ENCODE assay signal across 26 cellular contexts in the genomic region with DNA sequence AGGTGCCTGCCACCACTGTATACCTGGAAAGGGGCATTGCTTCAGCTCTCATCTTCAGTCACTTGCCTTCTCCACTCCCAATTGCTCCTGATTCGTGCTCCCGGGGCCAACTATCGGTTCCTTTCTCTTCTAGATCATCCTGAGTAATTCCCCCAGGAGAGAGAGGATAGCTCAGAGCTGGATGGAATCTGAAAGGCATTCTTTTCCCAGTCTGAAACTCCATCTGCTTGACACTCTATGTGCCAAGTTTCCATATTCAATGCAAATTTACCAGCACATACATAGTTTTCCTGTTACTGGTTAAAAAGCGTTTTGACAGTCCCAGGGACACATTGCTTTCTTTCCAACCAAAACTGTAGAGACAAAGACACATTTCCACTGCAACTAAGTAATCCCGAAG. TPM values are rescaled to one million over a fixed set of nuclear protein-coding genes. Genes with fewer than 3 reads are reported as not detected.
DNase-seq lines count a peak whose midpoint lies in the region; ATAC-seq, FAIRE-seq and TF ChIP-seq lines count a peak whose summit lies in the region.
"Had no signal": no experiment of that assay in that cellular context is flagged by ENCODE, and none has a peak within 500 bp of the region (broad histone marks: within the 10 kb centered on the region; RNA-seq: fewer than 3 reads in every experiment).

No MANE protein-coding gene starts in this region.

- H3K27ac Mint-ChIP-seq in astrocyte (ENCODE audit: unreplicated experiment), result peak overlapping the region; percentile 58
- peak overlapping the region; percentile 77 for H3K27ac Mint-ChIP-seq in stimulated activated memory B cell treated with anti-CD40 and anti-IgM and Interleukin-4, amounts not matched to agents 10 μg/mL and 1 μg/mL and 100 μg/mL, for 72 hours
- H3K27ac Mint-ChIP-seq: activated naive CD8-positive, alpha-beta T cell treated with anti-CD3 and anti-CD28 coated beads, Interleukin-2, amount 10 ng/mL, durations not matched to agents 7 days and 5 days; activated T-helper 2 cell treated with anti-CD3 and anti-CD28 coated beads, Interferon-gamma antibody, Interleukin-2, Interleukin-4, amounts not matched to agents 10 μg/mL and 5 μg/mL and 100 μg/mL, durations not matched to agents 14 hours and 24 hours and 36 hours; immature natural killer cell; progenitor cell of endocrine pancreas; stimulated activated effector memory CD8-positive, alpha-beta T cell treated with anti-CD3 and anti-CD28 coated beads, Interleukin-12 subunit alpha, Interleukin-12 subunit beta, amount 100 ng/mL, for 72 hours; WTC11 had no signal

- TF ChIP-seq CTCF in astrocyte (IDR thresholded peaks at IDR 0.05; ENCODE audit: insufficient read depth, low read depth, low read length), result no peak
- no peak for TF ChIP-seq CTCF in fibroblast of pulmonary artery (IDR thresholded peaks at IDR 0.05; ENCODE audit: low read length, missing control alignments)
- no peak for TF ChIP-seq CTCF in upper lobe of left lung (IDR thresholded peaks at IDR 0.05)
- no peak for TF ChIP-seq CTCF in heart right ventricle (IDR thresholded peaks at IDR 0.05)

- H4K20me1 ChIP-seq in astrocyte (ENCODE audit: insufficient read depth, low read length), result no peaks in the 10 kb centered on the region

- FAIRE-seq in astrocyte (lab: Jason Lieb, UNC), result no peak

- no peaks in the 10 kb centered on the region for H3K27me3 ChIP-seq in astrocyte (ENCODE audit: insufficient read depth, low read length)
- H3K27me3 ChIP-seq in upper lobe of left lung, result no peaks in the 10 kb centered on the region
- H3K27me3 ChIP-seq in heart right ventricle, result peaks cover 0 to 27% (median 3%) of the 10 kb centered on the region in 7 donors
- H3K27me3 ChIP-seq: hepatocyte had no signal

- TF ChIP-seq EP300 in upper lobe of left lung (IDR thresholded peaks at IDR 0.05), result no peak

- no peaks in the 10 kb centered on the region for H3K79me2 ChIP-seq in astrocyte (ENCODE audit: insufficient read depth, low read length)
- H3K79me2 ChIP-seq: hepatocyte had no signal

- H3K4me1 ChIP-seq in astrocyte (ENCODE audit: insufficient read depth, low read length), result peaks cover 13% of the 10 kb centered on the region
- H3K4me1 ChIP-seq in upper lobe of left lung, result no peaks in the 10 kb centered on the region
- H3K4me1 ChIP-seq in heart right ventricle, result peaks cover 0 to 3% (median 0%) of the 10 kb centered on the region in 9 donors

- H3K9me3 ChIP-seq in astrocyte (ENCODE audit: insufficient read depth, low read depth, low read length) (no peaks in the 10 kb centered on the region), upper lobe of left lung (no peaks in the 10 kb centered on the region), heart right ventricle (peaks cover 0 to 4% (median 0%) of the 10 kb centered on the region in 11 donors)
- H3K9me3 ChIP-seq: thoracic aorta had no signal

- ATAC-seq in stimulated activated memory B cell treated with anti-CD40 and anti-IgM and Interleukin-4, amounts not matched to agents 10 μg/mL and 1 μg/mL and 100 μg/mL, for 72 hours, result no peak
- ATAC-seq in upper lobe of left lung (ENCODE audit: low FRiP score in 2 of 2) (no peak), Right ventricle myocardium superior (ENCODE audit: poor library complexity) (no peak), heart right ventricle (no peak)
- ATAC-seq: left ventricle myocardium superior; stimulated activated effector memory CD8-positive, alpha-beta T cell treated with anti-CD3 and anti-CD28 coated beads, Interleukin-12 subunit alpha, Interleukin-12 subunit beta, amount 100 ng/mL, for 72 hours had no signal

- H3K9me3 Mint-ChIP-seq in astrocyte (ENCODE audit: unreplicated experiment), result peaks cover 5% of the 10 kb centered on the region
- H3K9me3 Mint-ChIP-seq in stimulated activated memory B cell treated with anti-CD40 and anti-IgM and Interleukin-4, amounts not matched to agents 10 μg/mL and 1 μg/mL and 100 μg/mL, for 72 hours, result no peaks in the 10 kb centered on the region
- H3K9me3 Mint-ChIP-seq: activated T-helper 2 cell treated with anti-CD3 and anti-CD28 coated beads, Interferon-gamma antibody, Interleukin-2, Interleukin-4, amounts not matched to agents 10 μg/mL and 5 μg/mL and 100 μg/mL, durations not matched to agents 14 hours and 24 hours and 36 hours; stimulated activated effector memory CD8-positive, alpha-beta T cell treated with anti-CD3 and anti-CD28 coated beads, Interleukin-12 subunit alpha, Interleukin-12 subunit beta, amount 100 ng/mL, for 72 hours had no signal

- peaks cover 25% of the 10 kb centered on the region for H3K4me1 Mint-ChIP-seq in astrocyte (ENCODE audit: low read depth, unreplicated experiment)
- peaks cover 16% of the 10 kb centered on the region for H3K4me1 Mint-ChIP-seq in stimulated activated memory B cell treated with anti-CD40 and anti-IgM and Interleukin-4, amounts not matched to agents 10 μg/mL and 1 μg/mL and 100 μg/mL, for 72 hours
- H3K4me1 Mint-ChIP-seq: activated naive CD8-positive, alpha-beta T cell treated with anti-CD3 and anti-CD28 coated beads, Interleukin-2, amount 10 ng/mL, durations not matched to agents 7 days and 5 days; immature natural killer cell; stimulated activated effector memory CD8-positive, alpha-beta T cell treated with anti-CD3 and anti-CD28 coated beads, Interleukin-12 subunit alpha, Interleukin-12 subunit beta, amount 100 ng/mL, for 72 hours had no signal

- intact Hi-C loops in Right ventricle myocardium superior (cut with DNase I) (no loop called here), heart right ventricle (cut with DNase I) (no loop called here)

- no peak overlapping the region for H3K4me3 Mint-ChIP-seq in astrocyte (ENCODE audit: unreplicated experiment)
- H3K4me3 Mint-ChIP-seq in stimulated activated memory B cell treated with anti-CD40 and anti-IgM and Interleukin-4, amounts not matched to agents 10 μg/mL and 1 μg/mL and 100 μg/mL, for 72 hours, result no peak overlapping the region
- H3K4me3 Mint-ChIP-seq: activated naive CD8-positive, alpha-beta T cell treated with anti-CD3 and anti-CD28 coated beads, Interleukin-2, amount 10 ng/mL, durations not matched to agents 7 days and 5 days; immature natural killer cell; neural crest cell; stimulated activated effector memory CD8-positive, alpha-beta T cell treated with anti-CD3 and anti-CD28 coated beads, Interleukin-12 subunit alpha, Interleukin-12 subunit beta, amount 100 ng/mL, for 72 hours; WTC11 had no signal

- no peak overlapping the region for H3K4me2 ChIP-seq in astrocyte (ENCODE audit: low read length)
- H3K4me2 ChIP-seq: hepatocyte had no signal

- H3K27me3 Mint-ChIP-seq in astrocyte (ENCODE audit: low read depth, unreplicated experiment), result no peaks in the 10 kb centered on the region
- no peaks in the 10 kb centered on the region for H3K27me3 Mint-ChIP-seq in stimulated activated memory B cell treated with anti-CD40 and anti-IgM and Interleukin-4, amounts not matched to agents 10 μg/mL and 1 μg/mL and 100 μg/mL, for 72 hours
- H3K27me3 Mint-ChIP-seq: progenitor cell of endocrine pancreas had no signal

- DNase-seq in DMS 273 (lab: John Stamatoyannopoulos, UW; ENCODE audit: unreplicated experiment) (peak; percentile 57), DMS 273 treated with DMSO at 0.1 percent for 48 hours (lab: John Stamatoyannopoulos, UW) (no peak), astrocyte (ENCODE audit: low read depth) (peak; percentile 27), fibroblast of pulmonary artery (ENCODE audit: low read depth) (peak; percentile 33), upper lobe of left lung (no peak), Right ventricle myocardium superior (no peak), heart right ventricle (no peak)
- DNase-seq: activated naive CD8-positive, alpha-beta T cell treated with anti-CD3 and anti-CD28 coated beads, Interleukin-2, amount 10 ng/mL, durations not matched to agents 7 days and 5 days; AML-193; DND-41; immature natural killer cell; left ventricle myocardium superior; NCI-H1105; NCI-H510A; RPMI8226; T-helper 9 cell had no signal

- H3K9ac ChIP-seq in astrocyte (ENCODE audit: low read length), result no peak overlapping the region

- H3K27ac ChIP-seq in astrocyte (ENCODE audit: low read depth, low read length), result no peak overlapping the region
- no peak overlapping the region for H3K27ac ChIP-seq in upper lobe of left lung
- no peak overlapping the region for H3K27ac ChIP-seq in heart right ventricle
- H3K27ac ChIP-seq: 22Rv1, coronary artery, hepatocyte, thoracic aorta had no signal

- 88 to 89% methylated on average over 5 of the region's 5 CpGs for WGBS in upper lobe of left lung, 2 donors
- WGBS in heart right ventricle, 2 donors, result 51 to 60% methylated on average over 5 of the region's 5 CpGs

- H3K36me3 Mint-ChIP-seq in astrocyte (ENCODE audit: low read depth, unreplicated experiment), result no peaks in the 10 kb centered on the region
- peaks cover 26% of the 10 kb centered on the region for H3K36me3 Mint-ChIP-seq in stimulated activated memory B cell treated with anti-CD40 and anti-IgM and Interleukin-4, amounts not matched to agents 10 μg/mL and 1 μg/mL and 100 μg/mL, for 72 hours
- H3K36me3 Mint-ChIP-seq: activated naive CD8-positive, alpha-beta T cell treated with anti-CD3 and anti-CD28 coated beads, Interleukin-2, amount 10 ng/mL, durations not matched to agents 7 days and 5 days; WTC11 had no signal

- TF ChIP-seq POLR2A in upper lobe of left lung (IDR thresholded peaks at IDR 0.05), result no peak

- H3K36me3 ChIP-seq in astrocyte (ENCODE audit: insufficient read depth, low read length) (no peaks in the 10 kb centered on the region), upper lobe of left lung (no peaks in the 10 kb centered on the region), heart right ventricle (no peaks in the 10 kb centered on the region)
- H3K36me3 ChIP-seq: thoracic aorta had no signal

- no peak overlapping the region for H2AFZ ChIP-seq in astrocyte (ENCODE audit: low read depth, low read length)
- H2AFZ ChIP-seq: hepatocyte had no signal

- H3K4me3 ChIP-seq in astrocyte (ENCODE audit: insufficient read depth, low read depth, low read length) (no peak overlapping the region), fibroblast of pulmonary artery (replicated peaks; ENCODE audit: low read depth, low read length) (no peak overlapping the region), upper lobe of left lung (no peak overlapping the region), heart right ventricle (no peak overlapping the region)
- H3K4me3 ChIP-seq: coronary artery, hepatocyte, thoracic aorta had no signal

RNA-seq across cellular contexts. Expression of a gene that starts 10.0 kb away (rescaled TPM):
- total RNA-seq in astrocyte, result 0.19 TPM in 1 of 2 replicates, not detected in the other
- 1 to 10 TPM in 4 of 6 donors, under 1 TPM in 2; 0.14 to 4.4 (median 2.2) TPM for total RNA-seq in upper lobe of left lung
- not detected for total RNA-seq in Right ventricle myocardium superior
- not detected for total RNA-seq in heart right ventricle
- polyA plus RNA-seq in heart right ventricle, result under 1 TPM; 0.06 to 0.37 TPM
- polyA plus RNA-seq: immature natural killer cell had no signal

Comparison
In these comparisons a context has a peak if more than half of its experiments do, and no peak if none do; other contexts are left out.
1. DNase-seq: peak in DMS 273 (single experiment), astrocyte (single experiment) and fibroblast of pulmonary artery (single experiment); none in DMS 273 treated with DMSO at 0.1 percent for 48 hours (single experiment), upper lobe of left lung (0 of 2), Right ventricle myocardium superior (single experiment) and heart right ventricle (0 of 2).